ENCODE assay signal across 8 cellular contexts in genomic region chr11:75280227-75280671, GRCh38. TPM values are rescaled to one million over a fixed set of nuclear protein-coding genes. Genes with fewer than 3 reads are reported as not detected.
A peak's percentile ranks its signal among the peaks of the same experiment; 100 is the strongest.
DNase-seq lines count a peak whose midpoint lies in the region; ATAC-seq and TF ChIP-seq lines count a peak whose summit lies in the region.

No MANE protein-coding gene starts in this region.

- H3K4me3 ChIP-seq in Loucy (ENCODE audit: low read length, poor library complexity, severe bottlenecking) (no peak overlapping the region), testis (no peak overlapping the region)

- no peaks in the 10 kb centered on the region for H3K9me3 ChIP-seq in Loucy (ENCODE audit: insufficient read depth, low read depth, low read length)
- no peaks in the 10 kb centered on the region for H3K9me3 ChIP-seq in testis

- no peak for ATAC-seq in HG03045 (IDR thresholded peaks at IDR 0.05; ENCODE audit: unreplicated experiment)

- no peaks in the 10 kb centered on the region for H3K4me1 ChIP-seq in Loucy (ENCODE audit: insufficient read depth, low read length, poor library complexity, severe bottlenecking)
- no peaks in the 10 kb centered on the region for H3K4me1 ChIP-seq in testis

- peaks cover 38% of the 10 kb centered on the region for H3K4me1 Mint-ChIP-seq in activated naive CD4-positive, alpha-beta T cell treated with anti-CD3 and anti-CD28 coated beads for 36 hours (ENCODE audit: low read depth)
- H3K4me1 Mint-ChIP-seq in osteocyte (ENCODE audit: unreplicated experiment), result peaks cover 2% of the 10 kb centered on the region

- no peak overlapping the region for H3K9ac ChIP-seq in Loucy (ENCODE audit: low read depth, low read length, poor library complexity, severe bottlenecking)

- peaks cover 97% of the 10 kb centered on the region; the same call in 1 of the 2 replicates for H3K36me3 ChIP-seq in Loucy (ENCODE audit: insufficient read depth, low read length)
- H3K36me3 ChIP-seq in testis (ENCODE audit: low read depth, missing control alignments), result no peaks in the 10 kb centered on the region

- CTCF ChIA-PET in activated naive CD4-positive, alpha-beta T cell treated with anti-CD3 and anti-CD28 coated beads for 36 hours (lab: Charles Lee), result interaction anchor here (0.6 to 13.4 kb wide), 38 partner anchors 9 to 253 kb away, joined by 3 to 374 read pairs (median 5); partner anchors contain the start of gene ARRB1

- WGBS in testis, 2 donors, result 29 to 35% methylated on average over 8 of the region's 8 CpGs

- H3K9me3 Mint-ChIP-seq in activated naive CD4-positive, alpha-beta T cell treated with anti-CD3 and anti-CD28 coated beads for 36 hours, result no peaks in the 10 kb centered on the region
- H3K9me3 Mint-ChIP-seq in osteocyte (ENCODE audit: unreplicated experiment), result no peaks in the 10 kb centered on the region

- H3K9me2 ChIP-seq in Loucy (replicated peaks; ENCODE audit: low read depth, low read length), result no peaks in the 10 kb centered on the region

- TF ChIP-seq POLR2A in testis (IDR thresholded peaks at IDR 0.05), result no peak

- no peaks in the 10 kb centered on the region for H3F3A ChIP-seq in Loucy (ENCODE audit: low read depth)

- no peaks in the 10 kb centered on the region for H3K79me2 ChIP-seq in Loucy (ENCODE audit: insufficient read depth, low read length)

- H3K27ac ChIP-seq in testis, result peak overlapping the region in 1 of 2 donors; percentile 29

- no peak overlapping the region for H2AFZ ChIP-seq in Loucy (ENCODE audit: low read length)

- H3K4me3 Mint-ChIP-seq in activated naive CD4-positive, alpha-beta T cell treated with anti-CD3 and anti-CD28 coated beads for 36 hours, result no peak overlapping the region
- no peak overlapping the region for H3K4me3 Mint-ChIP-seq in osteocyte (ENCODE audit: unreplicated experiment)

- intact Hi-C loops in activated naive CD4-positive, alpha-beta T cell treated with anti-CD3 and anti-CD28 coated beads for 36 hours (cut with micrococcal nuclease), result loop anchor here (1.0 kb wide), 5 partner anchors 46 to 252 kb away; no protein-coding TSS in a partner anchor
- intact Hi-C loops in testis (cut with DNase I; ENCODE audit: low total_unique reads), result loop anchor here (10.0 kb wide), 1 partner anchor 105 kb away; no protein-coding TSS in a partner anchor

- H3K4me2 ChIP-seq in Loucy (ENCODE audit: low read depth, low read length, poor library complexity, severe bottlenecking), result no peak overlapping the region

- TF ChIP-seq CTCF in Loucy (conservative IDR thresholded peaks at IDR 0.05; ENCODE audit: low read length) (peak; percentile 97), osteocyte (IDR thresholded peaks at IDR 0.05) (peak; percentile 96), testis (IDR thresholded peaks at IDR 0.05) (peak; percentile 98 to 99 (median 99))

- peaks cover 8% of the 10 kb centered on the region for H3K36me3 Mint-ChIP-seq in activated naive CD4-positive, alpha-beta T cell treated with anti-CD3 and anti-CD28 coated beads for 36 hours (ENCODE audit: low read depth)
- H3K36me3 Mint-ChIP-seq in osteocyte (ENCODE audit: unreplicated experiment), result no peaks in the 10 kb centered on the region

- H3K27me3 ChIP-seq in Loucy (ENCODE audit: insufficient read depth, low read length, poor library complexity, severe bottlenecking) (no peaks in the 10 kb centered on the region), testis (no peaks in the 10 kb centered on the region)

- peak; percentile 4 for DNase-seq in GF-D8 (lab: John Stamatoyannopoulos, UW)
- peak; percentile 76 for DNase-seq in SK-N-DZ (ENCODE audit: low spot score)
- DNase-seq in activated naive CD4-positive, alpha-beta T cell treated with anti-CD3 and anti-CD28 coated beads for 36 hours, result peak; percentile 86
- DNase-seq in globus pallidus (ENCODE audit: low spot score), result peak; percentile 90
- peak; percentile 90 for DNase-seq in osteocyte (ENCODE audit: extremely low spot score, unreplicated experiment)
- peak; percentile 89 for DNase-seq in testis

- no peaks in the 10 kb centered on the region for H4K20me1 ChIP-seq in Loucy (ENCODE audit: insufficient read depth, low read length, poor library complexity, severe bottlenecking)

- H3K27ac Mint-ChIP-seq in activated naive CD4-positive, alpha-beta T cell treated with anti-CD3 and anti-CD28 coated beads for 36 hours, result peak overlapping the region; percentile 73
- no peak overlapping the region for H3K27ac Mint-ChIP-seq in osteocyte (ENCODE audit: unreplicated experiment)

- no peaks in the 10 kb centered on the region for H3K27me3 Mint-ChIP-seq in activated naive CD4-positive, alpha-beta T cell treated with anti-CD3 and anti-CD28 coated beads for 36 hours (ENCODE audit: low read depth)
- H3K27me3 Mint-ChIP-seq in osteocyte (ENCODE audit: unreplicated experiment), result no peaks in the 10 kb centered on the region

RNA-seq across cellular contexts. Expression of gene TPBGL, which starts 39.7 kb away (rescaled TPM):
- 0.06 and 0.16 TPM in 2 replicates for polyA plus RNA-seq in SK-N-DZ (2014; cell fraction: cytosol; rRNA removed)
- 0.24 TPM in 1 of 2 replicates, not detected in the other for polyA plus RNA-seq in SK-N-DZ (2014; cell fraction: nucleus; rRNA removed)
- total RNA-seq in activated naive CD4-positive, alpha-beta T cell treated with anti-CD3 and anti-CD28 coated beads for 36 hours, result not detected
- total RNA-seq in osteocyte (0.13 TPM in 1 of 2 replicates, not detected in the other), testis (10 to 100 TPM in 1 of 2 donors, 1 to 10 TPM in 1; 8.1 to 15.4 TPM)
- 10.0 TPM for polyA plus RNA-seq in testis (ENCODE audit: insufficient read depth, low read depth, low replicate concordance)

Comparison
In these comparisons a context has a peak if more than half of its experiments do, and no peak if none do; other contexts are left out.
1. DNase-seq: peak in every context shown above with its lines; median percentile 90 in globus pallidus; 90 in osteocyte; 89 in testis; 86 in activated naive CD4-positive, alpha-beta T cell treated with anti-CD3 and anti-CD28 coated beads for 36 hours; 76 in SK-N-DZ; 4 in GF-D8.